ENCODE assay signal across 1 cellular context in the genomic region with DNA sequence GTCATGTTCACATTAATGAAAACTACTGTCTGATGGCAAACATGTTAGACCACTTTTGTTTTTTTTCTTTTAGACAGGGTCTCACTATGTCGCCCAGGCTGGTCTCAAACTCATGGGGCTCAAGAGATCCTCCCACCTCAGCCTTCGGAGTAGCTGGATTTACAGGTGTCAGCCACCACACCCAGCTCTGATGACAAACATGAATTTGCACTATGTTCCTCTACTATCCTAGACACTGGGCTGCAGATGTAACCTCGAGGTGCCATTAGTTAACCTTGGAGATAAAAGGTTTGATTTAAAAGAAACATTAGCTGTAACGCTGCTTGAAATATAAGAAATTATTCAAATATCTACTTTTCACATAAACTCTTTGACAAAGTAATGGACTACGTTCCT.
TF ChIP-seq lines count a peak whose summit lies in the region.

No MANE protein-coding gene starts in this region.

TF ChIP-seq in H1, 55 proteins besides CTCF, POLR2A, EP300 and RAD21 (continued from another document):
- TF ChIP-seq, protein P1, sequence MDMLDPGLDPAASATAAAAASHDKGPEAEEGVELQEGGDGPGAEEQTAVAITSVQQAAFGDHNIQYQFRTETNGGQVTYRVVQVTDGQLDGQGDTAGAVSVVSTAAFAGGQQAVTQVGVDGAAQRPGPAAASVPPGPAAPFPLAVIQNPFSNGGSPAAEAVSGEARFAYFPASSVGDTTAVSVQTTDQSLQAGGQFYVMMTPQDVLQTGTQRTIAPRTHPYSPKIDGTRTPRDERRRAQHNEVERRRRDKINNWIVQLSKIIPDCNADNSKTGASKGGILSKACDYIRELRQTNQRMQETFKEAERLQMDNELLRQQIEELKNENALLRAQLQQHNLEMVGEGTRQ (IDR thresholded peaks at IDR 0.05; ENCODE audit: low read length), result no peak
- TF ChIP-seq EGR1 (IDR thresholded peaks at IDR 0.05; ENCODE audit: borderline replicate concordance, low read depth, low read length), result no peak
- no peak for TF ChIP-seq SIX5 (IDR thresholded peaks at IDR 0.05; ENCODE audit: low read depth, low read length)
- TF ChIP-seq KDM5A (IDR thresholded peaks at IDR 0.05; ENCODE audit: low read length), result no peak
- TF ChIP-seq RFX5 (IDR thresholded peaks at IDR 0.05; ENCODE audit: borderline replicate concordance, low read depth, low read length), result no peak
- TF ChIP-seq CREB1 (IDR thresholded peaks at IDR 0.05), result no peak
- no peak for TF ChIP-seq ZNF274 (IDR thresholded peaks at IDR 0.05; ENCODE audit: borderline replicate concordance, extremely low read depth, low read length)
- TF ChIP-seq GTF2F1 (IDR thresholded peaks at IDR 0.05; ENCODE audit: borderline replicate concordance, low read depth, low read length), result no peak
- TF ChIP-seq SP2 (IDR thresholded peaks at IDR 0.05; ENCODE audit: low read length), result no peak
- TF ChIP-seq PHF8 (conservative IDR thresholded peaks at IDR 0.05; ENCODE audit: low read depth, low read length), result no peak
- TF ChIP-seq, protein P2, sequence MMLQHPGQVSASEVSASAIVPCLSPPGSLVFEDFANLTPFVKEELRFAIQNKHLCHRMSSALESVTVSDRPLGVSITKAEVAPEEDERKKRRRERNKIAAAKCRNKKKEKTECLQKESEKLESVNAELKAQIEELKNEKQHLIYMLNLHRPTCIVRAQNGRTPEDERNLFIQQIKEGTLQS (IDR thresholded peaks at IDR 0.05; ENCODE audit: insufficient read depth, low read depth, low read length), result no peak
- TF ChIP-seq, protein P3, sequence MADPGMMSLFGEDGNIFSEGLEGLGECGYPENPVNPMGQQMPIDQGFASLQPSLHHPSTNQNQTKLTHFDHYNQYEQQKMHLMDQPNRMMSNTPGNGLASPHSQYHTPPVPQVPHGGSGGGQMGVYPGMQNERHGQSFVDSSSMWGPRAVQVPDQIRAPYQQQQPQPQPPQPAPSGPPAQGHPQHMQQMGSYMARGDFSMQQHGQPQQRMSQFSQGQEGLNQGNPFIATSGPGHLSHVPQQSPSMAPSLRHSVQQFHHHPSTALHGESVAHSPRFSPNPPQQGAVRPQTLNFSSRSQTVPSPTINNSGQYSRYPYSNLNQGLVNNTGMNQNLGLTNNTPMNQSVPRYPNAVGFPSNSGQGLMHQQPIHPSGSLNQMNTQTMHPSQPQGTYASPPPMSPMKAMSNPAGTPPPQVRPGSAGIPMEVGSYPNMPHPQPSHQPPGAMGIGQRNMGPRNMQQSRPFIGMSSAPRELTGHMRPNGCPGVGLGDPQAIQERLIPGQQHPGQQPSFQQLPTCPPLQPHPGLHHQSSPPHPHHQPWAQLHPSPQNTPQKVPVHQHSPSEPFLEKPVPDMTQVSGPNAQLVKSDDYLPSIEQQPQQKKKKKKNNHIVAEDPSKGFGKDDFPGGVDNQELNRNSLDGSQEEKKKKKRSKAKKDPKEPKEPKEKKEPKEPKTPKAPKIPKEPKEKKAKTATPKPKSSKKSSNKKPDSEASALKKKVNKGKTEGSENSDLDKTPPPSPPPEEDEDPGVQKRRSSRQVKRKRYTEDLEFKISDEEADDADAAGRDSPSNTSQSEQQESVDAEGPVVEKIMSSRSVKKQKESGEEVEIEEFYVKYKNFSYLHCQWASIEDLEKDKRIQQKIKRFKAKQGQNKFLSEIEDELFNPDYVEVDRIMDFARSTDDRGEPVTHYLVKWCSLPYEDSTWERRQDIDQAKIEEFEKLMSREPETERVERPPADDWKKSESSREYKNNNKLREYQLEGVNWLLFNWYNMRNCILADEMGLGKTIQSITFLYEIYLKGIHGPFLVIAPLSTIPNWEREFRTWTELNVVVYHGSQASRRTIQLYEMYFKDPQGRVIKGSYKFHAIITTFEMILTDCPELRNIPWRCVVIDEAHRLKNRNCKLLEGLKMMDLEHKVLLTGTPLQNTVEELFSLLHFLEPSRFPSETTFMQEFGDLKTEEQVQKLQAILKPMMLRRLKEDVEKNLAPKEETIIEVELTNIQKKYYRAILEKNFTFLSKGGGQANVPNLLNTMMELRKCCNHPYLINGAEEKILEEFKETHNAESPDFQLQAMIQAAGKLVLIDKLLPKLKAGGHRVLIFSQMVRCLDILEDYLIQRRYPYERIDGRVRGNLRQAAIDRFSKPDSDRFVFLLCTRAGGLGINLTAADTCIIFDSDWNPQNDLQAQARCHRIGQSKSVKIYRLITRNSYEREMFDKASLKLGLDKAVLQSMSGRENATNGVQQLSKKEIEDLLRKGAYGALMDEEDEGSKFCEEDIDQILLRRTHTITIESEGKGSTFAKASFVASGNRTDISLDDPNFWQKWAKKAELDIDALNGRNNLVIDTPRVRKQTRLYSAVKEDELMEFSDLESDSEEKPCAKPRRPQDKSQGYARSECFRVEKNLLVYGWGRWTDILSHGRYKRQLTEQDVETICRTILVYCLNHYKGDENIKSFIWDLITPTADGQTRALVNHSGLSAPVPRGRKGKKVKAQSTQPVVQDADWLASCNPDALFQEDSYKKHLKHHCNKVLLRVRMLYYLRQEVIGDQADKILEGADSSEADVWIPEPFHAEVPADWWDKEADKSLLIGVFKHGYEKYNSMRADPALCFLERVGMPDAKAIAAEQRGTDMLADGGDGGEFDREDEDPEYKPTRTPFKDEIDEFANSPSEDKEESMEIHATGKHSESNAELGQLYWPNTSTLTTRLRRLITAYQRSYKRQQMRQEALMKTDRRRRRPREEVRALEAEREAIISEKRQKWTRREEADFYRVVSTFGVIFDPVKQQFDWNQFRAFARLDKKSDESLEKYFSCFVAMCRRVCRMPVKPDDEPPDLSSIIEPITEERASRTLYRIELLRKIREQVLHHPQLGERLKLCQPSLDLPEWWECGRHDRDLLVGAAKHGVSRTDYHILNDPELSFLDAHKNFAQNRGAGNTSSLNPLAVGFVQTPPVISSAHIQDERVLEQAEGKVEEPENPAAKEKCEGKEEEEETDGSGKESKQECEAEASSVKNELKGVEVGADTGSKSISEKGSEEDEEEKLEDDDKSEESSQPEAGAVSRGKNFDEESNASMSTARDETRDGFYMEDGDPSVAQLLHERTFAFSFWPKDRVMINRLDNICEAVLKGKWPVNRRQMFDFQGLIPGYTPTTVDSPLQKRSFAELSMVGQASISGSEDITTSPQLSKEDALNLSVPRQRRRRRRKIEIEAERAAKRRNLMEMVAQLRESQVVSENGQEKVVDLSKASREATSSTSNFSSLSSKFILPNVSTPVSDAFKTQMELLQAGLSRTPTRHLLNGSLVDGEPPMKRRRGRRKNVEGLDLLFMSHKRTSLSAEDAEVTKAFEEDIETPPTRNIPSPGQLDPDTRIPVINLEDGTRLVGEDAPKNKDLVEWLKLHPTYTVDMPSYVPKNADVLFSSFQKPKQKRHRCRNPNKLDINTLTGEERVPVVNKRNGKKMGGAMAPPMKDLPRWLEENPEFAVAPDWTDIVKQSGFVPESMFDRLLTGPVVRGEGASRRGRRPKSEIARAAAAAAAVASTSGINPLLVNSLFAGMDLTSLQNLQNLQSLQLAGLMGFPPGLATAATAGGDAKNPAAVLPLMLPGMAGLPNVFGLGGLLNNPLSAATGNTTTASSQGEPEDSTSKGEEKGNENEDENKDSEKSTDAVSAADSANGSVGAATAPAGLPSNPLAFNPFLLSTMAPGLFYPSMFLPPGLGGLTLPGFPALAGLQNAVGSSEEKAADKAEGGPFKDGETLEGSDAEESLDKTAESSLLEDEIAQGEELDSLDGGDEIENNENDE (IDR thresholded peaks at IDR 0.05; ENCODE audit: insufficient replicate concordance, low read length), result no peak
- no peak for TF ChIP-seq KDM1A (IDR thresholded peaks at IDR 0.05; ENCODE audit: borderline replicate concordance, low read length)
